Comparison of ENCODE assay signal across 10 cellular contexts in genomic region chrX:8364369-8365141, GRCh38.
DNase-seq lines count a peak whose midpoint lies in the region; ATAC-seq and TF ChIP-seq lines count a peak whose summit lies in the region.
"Had no signal": no experiment of that assay in that cellular context is flagged by ENCODE, and none has a peak within 500 bp of the region (broad histone marks: within the 10 kb centered on the region; RNA-seq: fewer than 3 reads in every experiment).

No MANE protein-coding gene starts in this region.

- no peaks in the 10 kb centered on the region for H3K27me3 Mint-ChIP-seq in activated naive CD4-positive, alpha-beta T cell treated with anti-CD3 and anti-CD28 coated beads for 36 hours (ENCODE audit: low read depth)

- H3K9ac ChIP-seq in NT2/D1 (ENCODE audit: insufficient read length, low read depth), result no peak overlapping the region

- no peaks in the 10 kb centered on the region for H3K9me3 ChIP-seq in NT2/D1 (ENCODE audit: insufficient read depth, low read length)

- H3K9me3 Mint-ChIP-seq in activated naive CD4-positive, alpha-beta T cell treated with anti-CD3 and anti-CD28 coated beads for 36 hours, result no peaks in the 10 kb centered on the region

- H3K4me3 ChIP-seq in NT2/D1 (ENCODE audit: insufficient read length, low read depth) (no peak overlapping the region), fibroblast of pulmonary artery (replicated peaks; ENCODE audit: low read depth, low read length) (no peak overlapping the region)

- no peaks in the 10 kb centered on the region for H3K4me1 ChIP-seq in NT2/D1 (ENCODE audit: insufficient read depth, insufficient read length)

- intact Hi-C loops in activated naive CD4-positive, alpha-beta T cell treated with anti-CD3 and anti-CD28 coated beads for 36 hours (cut with micrococcal nuclease), result no loop called here

- no peaks in the 10 kb centered on the region for H3K27me3 ChIP-seq in NT2/D1 (ENCODE audit: insufficient read depth, insufficient read length)

- no peaks in the 10 kb centered on the region for H3K36me3 ChIP-seq in NT2/D1 (ENCODE audit: insufficient read depth, insufficient read length, low read length)

- no peaks in the 10 kb centered on the region for H3K4me1 Mint-ChIP-seq in activated naive CD4-positive, alpha-beta T cell treated with anti-CD3 and anti-CD28 coated beads for 36 hours (ENCODE audit: low read depth)
- H3K4me1 Mint-ChIP-seq: natural killer cell had no signal

- TF ChIP-seq CTCF in 22Rv1 (IDR thresholded peaks at IDR 0.05) (peak; percentile 74), fibroblast of pulmonary artery (IDR thresholded peaks at IDR 0.05; ENCODE audit: low read length, missing control alignments) (peak; percentile 43)

- ATAC-seq in HG02885 (IDR thresholded peaks at IDR 0.05; ENCODE audit: poor library complexity, unreplicated experiment), result no peak

- H3K4me3 Mint-ChIP-seq in activated naive CD4-positive, alpha-beta T cell treated with anti-CD3 and anti-CD28 coated beads for 36 hours, result no peak overlapping the region
- H3K4me3 Mint-ChIP-seq: natural killer cell had no signal

- no peaks in the 10 kb centered on the region for H3K36me3 Mint-ChIP-seq in activated naive CD4-positive, alpha-beta T cell treated with anti-CD3 and anti-CD28 coated beads for 36 hours (ENCODE audit: low read depth)
- H3K36me3 Mint-ChIP-seq: natural killer cell had no signal

- peak; percentile 34 for DNase-seq in HK-2 (ENCODE audit: unreplicated experiment)
- DNase-seq in NT2/D1 (ENCODE audit: low read depth, low spot score), result peak; percentile 63
- peak; percentile 20 for DNase-seq in fibroblast of pulmonary artery (ENCODE audit: low read depth)
- no peak for DNase-seq in activated naive CD4-positive, alpha-beta T cell treated with anti-CD3 and anti-CD28 coated beads for 36 hours
- no peak for DNase-seq in globus pallidus (ENCODE audit: low spot score)
- DNase-seq in activated naive CD4-positive, alpha-beta T cell (lab: John Stamatoyannopoulos, UW), result no peak
- DNase-seq: EL, natural killer cell had no signal

- H3K27ac ChIP-seq in 22Rv1, result no peak overlapping the region

- CTCF ChIA-PET in activated naive CD4-positive, alpha-beta T cell treated with anti-CD3 and anti-CD28 coated beads for 36 hours (lab: Charles Lee), result no interaction called here

- H3K27ac Mint-ChIP-seq in activated naive CD4-positive, alpha-beta T cell treated with anti-CD3 and anti-CD28 coated beads for 36 hours, result no peak overlapping the region
- H3K27ac Mint-ChIP-seq: natural killer cell had no signal

Comparison
In these comparisons a context has a peak if more than half of its experiments do, and no peak if none do; other contexts are left out.
1. DNase-seq: peak in HK-2 (single experiment), NT2/D1 (single experiment) and fibroblast of pulmonary artery (single experiment); none in activated naive CD4-positive, alpha-beta T cell treated with anti-CD3 and anti-CD28 coated beads for 36 hours (single experiment), globus pallidus (single experiment) and activated naive CD4-positive, alpha-beta T cell (0 of 4).